In the genomic region with DNA sequence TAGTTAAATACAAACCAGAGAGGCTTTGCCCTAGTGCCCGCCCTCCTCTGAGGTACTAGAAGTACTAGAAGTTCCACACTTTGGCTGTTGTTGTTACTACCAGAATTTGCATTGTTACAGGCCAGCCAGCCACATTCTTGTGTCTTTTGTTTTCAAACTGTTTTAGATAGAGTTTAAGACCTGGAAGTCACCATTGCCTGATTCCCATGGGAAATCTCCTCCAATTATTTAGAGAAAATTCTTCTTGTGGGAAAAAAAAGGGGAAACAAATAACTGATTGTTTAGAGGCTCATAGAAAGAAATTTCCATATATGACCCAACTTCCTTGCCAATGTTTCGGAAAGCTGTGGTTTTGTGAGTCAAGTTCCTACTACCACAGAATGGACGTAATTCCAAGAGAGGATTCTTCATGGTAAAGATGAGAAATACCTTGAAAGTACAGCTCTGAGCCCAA, we compare ENCODE assay signal across 16 cellular contexts.
DNase-seq lines count a peak whose midpoint lies in the region; ATAC-seq and TF ChIP-seq lines count a peak whose summit lies in the region.
"Had no signal": no experiment of that assay in that cellular context is flagged by ENCODE, and none has a peak within 500 bp of the region (broad histone marks: within the 10 kb centered on the region; RNA-seq: fewer than 3 reads in every experiment).

No MANE protein-coding gene starts in this region.

- peaks cover 20% of the 10 kb centered on the region for H3K4me1 Mint-ChIP-seq in chondrocyte (ENCODE audit: low read depth)
- no peaks in the 10 kb centered on the region for H3K4me1 Mint-ChIP-seq in stimulated activated naive CD8-positive, alpha-beta T cell treated with anti-CD3 and anti-CD28 coated beads, Interleukin-15, amount 100 ng/mL, for 72 hours

- no peak overlapping the region for H3K4me3 Mint-ChIP-seq in chondrocyte (ENCODE audit: unreplicated experiment)
- no peak overlapping the region for H3K4me3 Mint-ChIP-seq in stimulated activated naive CD8-positive, alpha-beta T cell treated with anti-CD3 and anti-CD28 coated beads, Interleukin-15, amount 100 ng/mL, for 72 hours

- no peaks in the 10 kb centered on the region for H3K4me1 ChIP-seq in mesodermal cell (ENCODE audit: control insufficient read depth, insufficient read depth, low read length, poor library complexity, severe bottlenecking)
- H3K4me1 ChIP-seq: ascending aorta had no signal

- H3K27ac ChIP-seq in mesodermal cell (ENCODE audit: low read depth, low read length, severe bottlenecking): peak overlapping the region; percentile 3
- H3K27ac ChIP-seq: ascending aorta had no signal

- H3K27ac Mint-ChIP-seq in chondrocyte (ENCODE audit: unreplicated experiment): peak overlapping the region; percentile 17
- H3K27ac Mint-ChIP-seq in stimulated activated naive CD8-positive, alpha-beta T cell treated with anti-CD3 and anti-CD28 coated beads, Interleukin-15, amount 100 ng/mL, for 72 hours: no peak overlapping the region

- no peaks in the 10 kb centered on the region for H3K27me3 Mint-ChIP-seq in chondrocyte (ENCODE audit: low read depth)
- no peaks in the 10 kb centered on the region for H3K27me3 Mint-ChIP-seq in stimulated activated naive CD8-positive, alpha-beta T cell treated with anti-CD3 and anti-CD28 coated beads, Interleukin-15, amount 100 ng/mL, for 72 hours

- DNase-seq in GM03348 (ENCODE audit: low spot score) (peak; percentile 35), NCI-H1048 (lab: John Stamatoyannopoulos, UW) (peak; percentile 23), chondrocyte (ENCODE audit: low spot score) (no peak), DMS153 treated with DMSO at 0.1 percent for 48 hours (lab: John Stamatoyannopoulos, UW; ENCODE audit: unreplicated experiment) (no peak), OCI-M2 (lab: John Stamatoyannopoulos, UW; ENCODE audit: unreplicated experiment) (no peak)
- no peak for DNase-seq in activated effector memory CD4-positive, alpha-beta T cell treated with anti-CD3 and anti-CD28 coated beads, Interleukin-2, amount 50 U/mL, for 16 hours
- DNase-seq in stimulated activated naive CD8-positive, alpha-beta T cell treated with anti-CD3 and anti-CD28 coated beads, Interleukin-15, amount 100 ng/mL, for 72 hours: no peak
- DNase-seq: activated CD4-positive, alpha-beta T cell treated with anti-CD3 and anti-CD28 coated beads for 48 hours; mucosa of descending colon; NCI-H2107; NK-92 treated with Interleukin-12 subunit alpha and Interleukin-12 subunit beta, amount 100 ng/mL, for 24 hours; stimulated activated CD4-positive, alpha-beta T cell treated with anti-CD3 and anti-CD28 coated beads, Interleukin-4, amount 100 ng/mL, for 4 hours; stimulated activated naive CD8-positive, alpha-beta T cell treated with anti-CD3 and anti-CD28 coated beads, Interleukin-15, Interleukin-2, amounts not matched to agents 100 U/mL and 50 U/mL, for 24 hours; SW 1271 had no signal

- H3K4me3 ChIP-seq in mesodermal cell (ENCODE audit: extremely low read depth, insufficient read depth, low read length, poor library complexity, severe bottlenecking): no peak overlapping the region
- H3K4me3 ChIP-seq: ascending aorta, mucosa of descending colon had no signal

- H3K9me3 ChIP-seq in mesodermal cell (ENCODE audit: control insufficient read depth, low read length): no peaks in the 10 kb centered on the region
- H3K9me3 ChIP-seq: ascending aorta, mucosa of descending colon had no signal

- 100% methylated on average over 1 of the region's 3 CpGs; no CpG with 5 or more reads in 1 of the 2 experiments for WGBS in mesodermal cell (ENCODE audit: insufficient coverage in 2 of 2), 2 experiments

- H3K9me3 Mint-ChIP-seq in chondrocyte (ENCODE audit: low read depth): no peaks in the 10 kb centered on the region
- no peaks in the 10 kb centered on the region for H3K9me3 Mint-ChIP-seq in stimulated activated naive CD8-positive, alpha-beta T cell treated with anti-CD3 and anti-CD28 coated beads, Interleukin-15, amount 100 ng/mL, for 72 hours

- ATAC-seq in stimulated activated naive CD8-positive, alpha-beta T cell treated with anti-CD3 and anti-CD28 coated beads, Interleukin-15, amount 100 ng/mL, for 72 hours: no peak
- ATAC-seq: mucosa of descending colon; stimulated activated naive CD8-positive, alpha-beta T cell treated with anti-CD3 and anti-CD28 coated beads, Interleukin-15, Interleukin-2, amounts not matched to agents 100 U/mL and 50 U/mL, for 24 hours had no signal

- no peaks in the 10 kb centered on the region for H3K36me3 ChIP-seq in mesodermal cell (ENCODE audit: control insufficient read depth, insufficient read depth, low read length)
- H3K36me3 ChIP-seq: ascending aorta had no signal

- H3K36me3 Mint-ChIP-seq in chondrocyte (ENCODE audit: low read depth): no peaks in the 10 kb centered on the region

- no peak for TF ChIP-seq CTCF in chondrocyte (IDR thresholded peaks at IDR 0.05)

Comparison
In these comparisons a context has a peak if more than half of its experiments do, and no peak if none do; other contexts are left out.
1. DNase-seq: peak in GM03348 (single experiment) and NCI-H1048 (single experiment); none in chondrocyte (single experiment), DMS153 treated with DMSO at 0.1 percent for 48 hours (single experiment), activated effector memory CD4-positive, alpha-beta T cell treated with anti-CD3 and anti-CD28 coated beads, Interleukin-2, amount 50 U/mL, for 16 hours (single experiment), stimulated activated naive CD8-positive, alpha-beta T cell treated with anti-CD3 and anti-CD28 coated beads, Interleukin-15, amount 100 ng/mL, for 72 hours (0 of 2) and OCI-M2 (single experiment).